Comparison of ENCODE assay signal across 17 cellular contexts in genomic region chr7:43902542-43903054, GRCh38. TPM values are rescaled to one million over a fixed set of nuclear protein-coding genes. Genes with fewer than 3 reads are reported as not detected.
DNase-seq lines count a peak whose midpoint lies in the region; ATAC-seq and TF ChIP-seq lines count a peak whose summit lies in the region.
"Had no signal": no experiment of that assay in that cellular context is flagged by ENCODE, and none has a peak within 500 bp of the region (broad histone marks: within the 10 kb centered on the region; RNA-seq: fewer than 3 reads in every experiment).

No MANE protein-coding gene starts in this region.

- H3K9me3 ChIP-seq in mammary epithelial cell (replicated peaks; ENCODE audit: insufficient read depth, low read length) (no peaks in the 10 kb centered on the region), T-helper 17 cell (ENCODE audit: control insufficient read depth, low read length, poor library complexity, severe bottlenecking) (no peaks in the 10 kb centered on the region), subcutaneous abdominal adipose tissue (ENCODE audit: control insufficient read depth in 5 of 5, low read length in 5 of 5) (no peaks in the 10 kb centered on the region)
- H3K9me3 ChIP-seq: SJSA1 had no signal

- no peaks in the 10 kb centered on the region for H3K27me3 Mint-ChIP-seq in MCF 10A (ENCODE audit: insufficient read depth, unreplicated experiment)
- H3K27me3 Mint-ChIP-seq in T-helper 17 cell, result no peaks in the 10 kb centered on the region
- H3K27me3 Mint-ChIP-seq in memory B cell, result no peaks in the 10 kb centered on the region
- H3K27me3 Mint-ChIP-seq: CD4-positive, alpha-beta T cell had no signal

- no peak for TF ChIP-seq CTCF in mammary epithelial cell (conservative IDR thresholded peaks at IDR 0.05 in 1 of 2, IDR thresholded peaks at IDR 0.05 in 1 of 2; ENCODE audit: extremely low read depth in 1 of 2, insufficient read depth in 1 of 2, low read depth in 1 of 2, low read length in 2 of 2)
- no peak for TF ChIP-seq CTCF in MCF 10A (IDR thresholded peaks at IDR 0.05; ENCODE audit: unreplicated experiment)

- H3K4me3 Mint-ChIP-seq in MCF 10A (ENCODE audit: unreplicated experiment), result no peak overlapping the region
- no peak overlapping the region for H3K4me3 Mint-ChIP-seq in T-helper 17 cell
- no peak overlapping the region for H3K4me3 Mint-ChIP-seq in memory B cell

- DNase-seq in mammary epithelial cell (peak; percentile 28), MCF 10A (ENCODE audit: unreplicated experiment) (no peak), T-helper 17 cell (no peak), memory B cell (ENCODE audit: low spot score in 2 of 2) (no peak), DMS 273 (lab: John Stamatoyannopoulos, UW; ENCODE audit: unreplicated experiment) (no peak), cortex of kidney (lab: John Stamatoyannopoulos, UW) (no peak)
- DNase-seq: AML-193; CD4-positive, alpha-beta T cell; DND-41; GF-D8; NCI-H1417; NCI-H2029 treated with DMSO at 0.1 percent for 48 hours; NCI-H69; NK-92 treated with Interleukin-12 subunit alpha and Interleukin-12 subunit beta, amount 100 ng/mL, for 24 hours had no signal

- H3K36me3 ChIP-seq in mammary epithelial cell (ENCODE audit: insufficient read depth, low read length) (no peaks in the 10 kb centered on the region), subcutaneous abdominal adipose tissue (ENCODE audit: control insufficient read depth in 5 of 5, insufficient read depth in 5 of 5, low read length in 5 of 5) (peaks cover 0 to 4% (median 0%) of the 10 kb centered on the region in 5 donors)

- WGBS in mammary epithelial cell (ENCODE audit: low coverage, missing lambda C conversion rate), result 88% methylated on average over 5 of the region's 5 CpGs

- intact Hi-C loops in mammary epithelial cell (cut with micrococcal nuclease), result no loop called here
- intact Hi-C loops in MCF 10A (cut with micrococcal nuclease), result no loop called here

- POLR2A ChIA-PET in MCF 10A (lab: Yijun Ruan, JAX), result interaction anchor here (3.0 kb wide), 1 partner anchor 34 kb away, joined by 29 read pairs; the partner anchor contains the start of gene MRPS24

- H3K4me1 Mint-ChIP-seq in MCF 10A (ENCODE audit: insufficient read depth, unreplicated experiment) (peaks cover 34% of the 10 kb centered on the region), T-helper 17 cell (peaks cover 28% of the 10 kb centered on the region), memory B cell (peaks cover 28% of the 10 kb centered on the region)

- peaks cover 83% of the 10 kb centered on the region for H3K79me2 ChIP-seq in mammary epithelial cell (ENCODE audit: insufficient read depth, low read length)

- no peaks in the 10 kb centered on the region for H4K20me1 ChIP-seq in mammary epithelial cell (ENCODE audit: insufficient read depth, low read length)

- CTCF ChIA-PET in mammary epithelial cell (lab: Charles Lee; ENCODE audit: low non-redundant PET), result no interaction called here
- CTCF ChIA-PET in MCF 10A (lab: Yijun Ruan, JAX), result interaction anchor here (0.6 to 0.9 kb wide), 3 partner anchors 9 to 190 kb away, joined by 3 read pairs; no protein-coding TSS in a partner anchor

- BruUV-seq in mammary epithelial cell (replicated peaks; lab: Mats Ljungman, UMichigan) (no TSS peak), MCF 10A (replicated peaks; lab: Mats Ljungman, UMichigan) (no TSS peak)

- H3K9me3 Mint-ChIP-seq in MCF 10A (ENCODE audit: unreplicated experiment) (no peaks in the 10 kb centered on the region), memory B cell (no peaks in the 10 kb centered on the region)
- H3K9me3 Mint-ChIP-seq: CD4-positive, alpha-beta T cell had no signal

- H3K27me3 ChIP-seq in mammary epithelial cell (ENCODE audit: insufficient read depth, low read length) (no peaks in the 10 kb centered on the region), subcutaneous abdominal adipose tissue (ENCODE audit: control insufficient read depth in 5 of 5, insufficient read depth in 4 of 5, low read length in 5 of 5) (no peaks in the 10 kb centered on the region)
- H3K27me3 ChIP-seq: SJSA1 had no signal

- in situ Hi-C loops in mammary epithelial cell (cut with MboI; ENCODE audit: low sequenced_read_pairs in 2 of 2), result no loop called here

- dilution Hi-C loops in mammary epithelial cell (cut with HindIII; ENCODE audit: low sequenced_read_pairs), result no loop called here

- no peak overlapping the region for H3K27ac Mint-ChIP-seq in MCF 10A (ENCODE audit: low read depth, unreplicated experiment)
- peak overlapping the region; percentile 65 for H3K27ac Mint-ChIP-seq in T-helper 17 cell
- H3K27ac Mint-ChIP-seq in memory B cell, result peak overlapping the region; percentile 9

- no peak overlapping the region for H3K4me2 ChIP-seq in mammary epithelial cell (ENCODE audit: insufficient read depth, low read depth, low read length)

- H2AFZ ChIP-seq in mammary epithelial cell (ENCODE audit: low read depth, low read length), result no peak overlapping the region

- peaks cover 29% of the 10 kb centered on the region for H3K4me1 ChIP-seq in mammary epithelial cell (ENCODE audit: insufficient read depth, low read length)
- H3K4me1 ChIP-seq in subcutaneous abdominal adipose tissue (ENCODE audit: control insufficient read depth in 5 of 5, insufficient read depth in 5 of 5, low read length in 5 of 5), result peaks cover 4 to 31% (median 28%) of the 10 kb centered on the region in 5 donors

- H3K27ac ChIP-seq in mammary epithelial cell (ENCODE audit: insufficient read depth, low read depth, low read length) (no peak overlapping the region), subcutaneous abdominal adipose tissue (ENCODE audit: low read depth, low read length) (peak overlapping the region; percentile 91)
- H3K27ac ChIP-seq: SJSA1 had no signal

- ATAC-seq in T-helper 17 cell (no peak), memory B cell (ENCODE audit: low read depth) (no peak), GM18519 (IDR thresholded peaks at IDR 0.05; ENCODE audit: low FRiP score, unreplicated experiment) (no peak)

- H3K9ac ChIP-seq in mammary epithelial cell (ENCODE audit: insufficient read depth, low read length) (no peak overlapping the region), subcutaneous abdominal adipose tissue (ENCODE audit: low read length in 5 of 5) (peak overlapping the region in 1 of 5 donors; percentile 20)

- no peak overlapping the region for H3K4me3 ChIP-seq in mammary epithelial cell (replicated peaks in 1 of 3; ENCODE audit: insufficient read depth in 1 of 3, low read depth in 2 of 3, low read length in 3 of 3)
- no peak overlapping the region for H3K4me3 ChIP-seq in subcutaneous abdominal adipose tissue (ENCODE audit: low read depth in 1 of 5, low read length in 5 of 5)
- H3K4me3 ChIP-seq: SJSA1 had no signal

- H3K36me3 Mint-ChIP-seq in MCF 10A (ENCODE audit: insufficient read depth, unreplicated experiment) (peaks cover 13% of the 10 kb centered on the region), T-helper 17 cell (ENCODE audit: low read depth) (no peaks in the 10 kb centered on the region), memory B cell (peaks cover 2% of the 10 kb centered on the region)

RNA-seq across cellular contexts. Expression of gene URGCP, which starts 3.8 kb away (rescaled TPM):
- total RNA-seq in mammary epithelial cell (10 to 100 TPM; 28.0 to 40.5 TPM), MCF 10A (2022) (37.2 and 51.1 TPM in 2 replicates), T-helper 17 cell (10 to 100 TPM; 22.0 to 23.3 TPM)
- polyA plus RNA-seq in mammary epithelial cell, result 21.8 TPM
- polyA minus RNA-seq in mammary epithelial cell, result 76.9 TPM

RNA-seq across cellular contexts. Expression of gene UBE2D4, which starts 23.6 kb away (rescaled TPM):
- total RNA-seq in mammary epithelial cell (1 to 10 TPM; 3.9 to 7.7 TPM), MCF 10A (2022) (11.6 and 13.7 TPM in 2 replicates), T-helper 17 cell (1 to 10 TPM; 6.4 to 6.9 TPM)
- 8.7 TPM for polyA plus RNA-seq in mammary epithelial cell
- polyA minus RNA-seq in mammary epithelial cell, result 8.8 TPM

RNA-seq across cellular contexts. Expression of gene MRPS24, which starts 33.3 kb away (rescaled TPM):
- 100 to 1,000 TPM in 1 of 2 donors, 10 to 100 TPM in 1; 49.0 to 114 TPM for total RNA-seq in mammary epithelial cell
- 149 TPM for polyA plus RNA-seq in mammary epithelial cell
- polyA minus RNA-seq in mammary epithelial cell, result 144 TPM
- total RNA-seq in MCF 10A (2022), result 176 and 188 TPM in 2 replicates
- total RNA-seq in T-helper 17 cell, result 10 to 100 TPM; 42.3 to 50.4 TPM
